Comparison of ENCODE assay signal across 7 cellular contexts in the genomic region with DNA sequence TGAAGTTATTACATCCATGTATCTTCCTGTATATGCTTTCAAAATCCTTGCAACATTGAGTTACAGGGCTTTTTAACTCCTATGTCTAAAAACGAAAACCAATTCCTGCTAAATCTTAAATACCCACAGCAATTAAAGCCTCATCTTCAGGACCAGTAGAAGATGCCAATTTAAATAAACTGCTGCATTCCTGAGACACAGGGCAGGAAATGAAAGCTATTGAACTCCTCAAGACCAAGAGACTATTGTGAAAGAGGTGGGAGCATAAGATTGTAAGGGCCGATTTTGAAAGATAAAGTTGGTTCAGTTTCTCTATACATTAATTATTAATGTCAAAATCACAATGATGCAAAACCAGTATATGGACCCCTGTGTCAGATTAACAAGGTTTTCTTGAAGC. TPM values are rescaled to one million over a fixed set of nuclear protein-coding genes. Genes with fewer than 3 reads are reported as not detected.
"Had no signal": no experiment of that assay in that cellular context is flagged by ENCODE, and none has a peak within 500 bp of the region (broad histone marks: within the 10 kb centered on the region; RNA-seq: fewer than 3 reads in every experiment).

No MANE protein-coding gene starts in this region.

RNA-seq across cellular contexts. Expression of a gene that starts 28.5 kb away (rescaled TPM):
- total RNA-seq: GM23248, GM23338, H1, H4, H7, H9, HFFc6 had no signal
